ENCODE assay signal across 9 cellular contexts in genomic region chr17:66301418-66301863, GRCh38. TPM values are rescaled to one million over a fixed set of nuclear protein-coding genes. Genes with fewer than 3 reads are reported as not detected.
DNase-seq lines count a peak whose midpoint lies in the region; ATAC-seq, FAIRE-seq and TF ChIP-seq lines count a peak whose summit lies in the region.
"Had no signal": no experiment of that assay in that cellular context is flagged by ENCODE, and none has a peak within 500 bp of the region (broad histone marks: within the 10 kb centered on the region; RNA-seq: fewer than 3 reads in every experiment).

No MANE protein-coding gene starts in this region.

- no peaks in the 10 kb centered on the region for H4K20me1 ChIP-seq in K562 (replicated peaks; ENCODE audit: control insufficient read depth, insufficient read depth, low read length)

- POLR2A ChIA-PET in K562 (lab: Yijun Ruan, JAX) = interaction anchor here (0.5 kb wide), 1 partner anchor 21 kb away, joined by 3 read pairs; no protein-coding TSS in a partner anchor

- peak overlapping the region; percentile 86 for H2AFZ ChIP-seq in K562 (ENCODE audit: low read depth, low read length)

- H3K27ac ChIP-seq in cardiac muscle cell = no peak overlapping the region
- H3K27ac ChIP-seq in K562 (ENCODE audit: extremely low read depth, low read depth, low read length) = 0 out of 3 replicates have a peak overlapping the region, but pooled peaks have one; percentile 48
- H3K27ac ChIP-seq in uterus = peak overlapping the region; percentile 87 to 89

- CTCF ChIA-PET in K562 (lab: Yijun Ruan, JAX; ENCODE audit: low intra/inter-chr PET ratio) = no interaction called here

- TSS peak; percentile 67 for BruUV-seq in K562 (replicated peaks; lab: Mats Ljungman, UMichigan)

- peak overlapping the region; percentile 97 for H3K4me3 Mint-ChIP-seq in memory B cell

- intact Hi-C loops in left cardiac atrium (cut with DNase I) (loop anchor here in 1 of 2 donors (5.0 kb wide), 1 partner anchor 266 kb away; no protein-coding TSS in a partner anchor), K562 (cut with micrococcal nuclease) (loop anchor here (5.0 to 10.0 kb wide), 4 partner anchors 103 to 266 kb away; no protein-coding TSS in a partner anchor), uterus (cut with DNase I; ENCODE audit: low total_unique reads) (no loop called here)

- H3K4me2 ChIP-seq in K562 (ENCODE audit: insufficient read depth, low read length) = peak overlapping the region; percentile 88

- 41% methylated on average over 12 of the region's 12 CpGs for WGBS in K562 (ENCODE audit: insufficient coverage, low coverage, missing lambda C conversion rate)

- DNase-seq in cardiac muscle cell (ENCODE audit: low read depth in 1 of 2, low spot score in 1 of 2) (peak in 1 of 2 donors; percentile 1), left cardiac atrium (no peak), K562 (ENCODE audit: extremely low read depth in 1 of 4, low spot score in 3 of 4) (no peak), memory B cell (ENCODE audit: low spot score in 2 of 2) (no peak), uterus (no peak)
- DNase-seq: NCI-H748 treated with DMSO at 0.1 percent for 48 hours had no signal

- H3K27me3 Mint-ChIP-seq in memory B cell = peaks cover 17% of the 10 kb centered on the region

- H3K4me1 Mint-ChIP-seq in memory B cell = peaks cover 11% of the 10 kb centered on the region

- H3K9me3 Mint-ChIP-seq in memory B cell = no peaks in the 10 kb centered on the region

- no peak for TF ChIP-seq CTCF in cardiac muscle cell (IDR thresholded peaks at IDR 0.05; ENCODE audit: low read depth, low read length)
- no peak for TF ChIP-seq CTCF in K562 (IDR thresholded peaks at IDR 0.05 in 2 of 3, conservative IDR thresholded peaks at IDR 0.05 in 1 of 3; ENCODE audit: insufficient read depth in 2 of 3, low read depth in 1 of 3, low read length in 3 of 3)
- no peak for TF ChIP-seq CTCF in uterus (IDR thresholded peaks at IDR 0.05)

- peak overlapping the region; percentile 63 to 93; a peak in 3 of 4 replicates for H3K9ac ChIP-seq in K562 (ENCODE audit: insufficient read depth in 1 of 2, low read depth in 2 of 2, low read length in 2 of 2)

- peak; percentile 6 for FAIRE-seq in K562 (lab: Jason Lieb, UNC)

- ATAC-seq in left cardiac atrium (no peak), K562 (no peak), memory B cell (ENCODE audit: low read depth) (no peak), HG03175 (IDR thresholded peaks at IDR 0.05; ENCODE audit: unreplicated experiment) (no peak), HG02763 (IDR thresholded peaks at IDR 0.05; ENCODE audit: unreplicated experiment) (no peak), HG03378 (IDR thresholded peaks at IDR 0.05; ENCODE audit: unreplicated experiment) (no peak)

- H3K4me1 ChIP-seq in cardiac muscle cell (ENCODE audit: low read depth) = peaks cover 7% of the 10 kb centered on the region
- peaks cover 18 to 32% of the 10 kb centered on the region in 2 experiments; a peak in 4 of 5 replicates for H3K4me1 ChIP-seq in K562 (replicated peaks in 1 of 2; ENCODE audit: control insufficient read depth in 2 of 2, insufficient read depth in 2 of 2, low read length in 2 of 2)
- no peaks in the 10 kb centered on the region for H3K4me1 ChIP-seq in uterus

- H3K9me3 ChIP-seq in cardiac muscle cell (ENCODE audit: low read depth) = no peaks in the 10 kb centered on the region
- no peaks in the 10 kb centered on the region for H3K9me3 ChIP-seq in K562 (replicated peaks; ENCODE audit: control insufficient read depth, insufficient read depth, low read depth, low read length)
- no peaks in the 10 kb centered on the region for H3K9me3 ChIP-seq in uterus

- no peak for TF ChIP-seq EP300 in K562 (IDR thresholded peaks at IDR 0.05; ENCODE audit: low read length)

- H3K27me3 ChIP-seq in cardiac muscle cell = peaks cover 41% of the 10 kb centered on the region
- H3K27me3 ChIP-seq in K562 (ENCODE audit: control insufficient read depth in 2 of 2, insufficient read depth in 2 of 2, low read length in 2 of 2) = no peaks in the 10 kb centered on the region
- no peaks in the 10 kb centered on the region for H3K27me3 ChIP-seq in uterus

- peaks cover 42% of the 10 kb centered on the region for H3K79me2 ChIP-seq in K562 (ENCODE audit: control insufficient read depth, insufficient read depth, low read length)

- no peaks in the 10 kb centered on the region for H3K9me1 ChIP-seq in K562 (ENCODE audit: control insufficient read depth, insufficient read depth, low read length)

- H3K27ac Mint-ChIP-seq in memory B cell = peak overlapping the region; percentile 92

- no peaks in the 10 kb centered on the region for H3K36me3 Mint-ChIP-seq in memory B cell

- no peak for TF ChIP-seq RAD21 in K562 (CRISPR knock-in tag; conservative IDR thresholded peaks at IDR 0.05 in 1 of 2, IDR thresholded peaks at IDR 0.05 in 1 of 2)

- H3K4me3 ChIP-seq in cardiac muscle cell = peak overlapping the region; percentile 61
- peak overlapping the region; percentile 75 for H3K4me3 ChIP-seq in K562
- H3K4me3 ChIP-seq in uterus = peak overlapping the region; percentile 60 to 68

- TF ChIP-seq POLR2A in K562 (conservative IDR thresholded peaks at IDR 0.05) (no peak), uterus (IDR thresholded peaks at IDR 0.05) (no peak)

- H3K36me3 ChIP-seq in cardiac muscle cell = no peaks in the 10 kb centered on the region
- peaks cover 5% of the 10 kb centered on the region; the same call in 2 of the 3 replicates for H3K36me3 ChIP-seq in K562 (ENCODE audit: control insufficient read depth, insufficient read depth, low read length)
- no peaks in the 10 kb centered on the region for H3K36me3 ChIP-seq in uterus

- in situ Hi-C loops in K562 (cut with MboI) = no loop called here

RNA-seq across cellular contexts. Expression of gene PRKCA, which starts 1.0 kb away (rescaled TPM):
- total RNA-seq in cardiac muscle cell (10.3 and 11.4 TPM in 2 replicates), left cardiac atrium (1 to 10 TPM; 6.4 to 7.7 TPM), K562 (2014; rRNA removed) (9.5 and 11.3 TPM in 2 replicates), K562 (2014; rRNA removed; fragmentation: Illumina TruSeq; extraction: Trizol) (17.8 and 20.1 TPM in 2 replicates), K562 (2015; rRNA removed; fragmentation: Illumina TruSeq; extraction: Trizol) (17.8 and 20.9 TPM in 2 replicates), K562 (2021) (30.4 and 33.0 TPM in 2 replicates), uterus (10 to 100 TPM in 3 of 4 donors, 1 to 10 TPM in 1; 9.0 to 76.1 (median 15.1) TPM)
- polyA plus RNA-seq in cardiac muscle cell (2.4 and 3.1 TPM in 2 replicates), K562 (2011; rRNA removed) (24.1 and 25.9 TPM in 2 replicates), K562 (2014; fragmentation: Illumina TruSeq; extraction: Trizol) (18.1 and 19.5 TPM in 2 replicates), K562 (2014; fragmentation: Nextera tagmentation; extraction: Ambion mirVana) (1 to 10 TPM; 3.2 to 5.3 TPM), K562 (2014; rRNA removed) (11.6 and 12.5 TPM in 2 replicates)
- 104 and 117 TPM in 2 replicates for total RNA-seq in K562 (2011; cell fraction: chromatin; rRNA removed; ENCODE audit: low replicate concordance)
- 43.2 and 50.5 TPM in 2 replicates for total RNA-seq in K562 (2011; cell fraction: nucleolus; rRNA removed)
- 62.3 and 84.4 TPM in 2 replicates for total RNA-seq in K562 (2011; cell fraction: nucleoplasm; rRNA removed)
- polyA plus RNA-seq in K562 (2011; cell fraction: cytosol; rRNA removed) = 12.7 and 19.8 TPM in 2 replicates
- polyA plus RNA-seq in K562 (2011; cell fraction: nucleus; rRNA removed) = 19.9 and 25.4 TPM in 2 replicates
- polyA plus RNA-seq in K562 (2012) = 15.4 and 18.6 TPM in 2 replicates
- 41.9 and 45.2 TPM in 2 replicates for polyA minus RNA-seq in K562 (2011; rRNA and poly(A)+ RNA removed)
- 20.5 and 22.4 TPM in 2 replicates for polyA minus RNA-seq in K562 (2011; cell fraction: cytosol; rRNA and poly(A)+ RNA removed)
- polyA minus RNA-seq in K562 (2011; cell fraction: nucleus; rRNA and poly(A)+ RNA removed) = 33.0 and 46.7 TPM in 2 replicates
